2 cellular contexts compared by ENCODE assay signal in genomic region chr20:38111366-38112232, GRCh38.
TF ChIP-seq lines count a peak whose summit lies in the region.

No MANE protein-coding gene starts in this region.

TF ChIP-seq in HepG2, 621 proteins besides CTCF, POLR2A, EP300 and RAD21:
- TF ChIP-seq ARNT (IDR thresholded peaks at IDR 0.05) (0 out of 2 replicates have a peak, but pooled peaks have one; percentile 74), PHB2 (IDR thresholded peaks at IDR 0.05; ENCODE audit: partially characterized antibody) (peak; percentile 39), FOXK2 (IDR thresholded peaks at IDR 0.05) (peak; percentile 43; the same call in 1 of the 2 replicates), HNRNPK (IDR thresholded peaks at IDR 0.05; ENCODE audit: low read depth, low read length, poor library complexity, severe bottlenecking) (peak; percentile 83), ZSCAN29 (CRISPR knock-in tag; conservative IDR thresholded peaks at IDR 0.05) (no peak), ZNF724P (CRISPR knock-in tag; IDR thresholded peaks at IDR 0.05; ENCODE audit: borderline replicate concordance) (0 out of 2 replicates have a peak, but pooled peaks have one; percentile 19), NR2C2 (CRISPR knock-in tag; IDR thresholded peaks at IDR 0.05; ENCODE audit: borderline replicate concordance) (no peak), PCBP2 (optimal IDR thresholded peaks at IDR 0.05; ENCODE audit: low read depth, low read length, poor library complexity, severe bottlenecking) (peak; percentile 91)
- TF ChIP-seq, protein P1, sequence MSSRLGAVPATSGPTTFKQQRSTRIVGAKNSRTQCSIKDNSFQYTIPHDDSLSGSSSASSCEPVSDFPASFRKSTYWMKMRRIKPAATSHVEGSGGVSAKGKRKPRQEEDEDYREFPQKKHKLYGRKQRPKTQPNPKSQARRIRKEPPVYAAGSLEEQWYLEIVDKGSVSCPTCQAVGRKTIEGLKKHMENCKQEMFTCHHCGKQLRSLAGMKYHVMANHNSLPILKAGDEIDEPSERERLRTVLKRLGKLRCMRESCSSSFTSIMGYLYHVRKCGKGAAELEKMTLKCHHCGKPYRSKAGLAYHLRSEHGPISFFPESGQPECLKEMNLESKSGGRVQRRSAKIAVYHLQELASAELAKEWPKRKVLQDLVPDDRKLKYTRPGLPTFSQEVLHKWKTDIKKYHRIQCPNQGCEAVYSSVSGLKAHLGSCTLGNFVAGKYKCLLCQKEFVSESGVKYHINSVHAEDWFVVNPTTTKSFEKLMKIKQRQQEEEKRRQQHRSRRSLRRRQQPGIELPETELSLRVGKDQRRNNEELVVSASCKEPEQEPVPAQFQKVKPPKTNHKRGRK (CRISPR knock-in tag; IDR thresholded peaks at IDR 0.05), result 0 out of 2 replicates have a peak, but pooled peaks have one; percentile 87

TF ChIP-seq in GM12878, 131 proteins besides CTCF, POLR2A, EP300 and RAD21:
- TF ChIP-seq NR2C1 (IDR thresholded peaks at IDR 0.05), result no peak
- no peak for TF ChIP-seq FOS (IDR thresholded peaks at IDR 0.05; ENCODE audit: borderline replicate concordance, extremely low read depth, insufficient read length)
- no peak for TF ChIP-seq SMAD5 (IDR thresholded peaks at IDR 0.05; ENCODE audit: low read depth)
- TF ChIP-seq, protein P2, sequence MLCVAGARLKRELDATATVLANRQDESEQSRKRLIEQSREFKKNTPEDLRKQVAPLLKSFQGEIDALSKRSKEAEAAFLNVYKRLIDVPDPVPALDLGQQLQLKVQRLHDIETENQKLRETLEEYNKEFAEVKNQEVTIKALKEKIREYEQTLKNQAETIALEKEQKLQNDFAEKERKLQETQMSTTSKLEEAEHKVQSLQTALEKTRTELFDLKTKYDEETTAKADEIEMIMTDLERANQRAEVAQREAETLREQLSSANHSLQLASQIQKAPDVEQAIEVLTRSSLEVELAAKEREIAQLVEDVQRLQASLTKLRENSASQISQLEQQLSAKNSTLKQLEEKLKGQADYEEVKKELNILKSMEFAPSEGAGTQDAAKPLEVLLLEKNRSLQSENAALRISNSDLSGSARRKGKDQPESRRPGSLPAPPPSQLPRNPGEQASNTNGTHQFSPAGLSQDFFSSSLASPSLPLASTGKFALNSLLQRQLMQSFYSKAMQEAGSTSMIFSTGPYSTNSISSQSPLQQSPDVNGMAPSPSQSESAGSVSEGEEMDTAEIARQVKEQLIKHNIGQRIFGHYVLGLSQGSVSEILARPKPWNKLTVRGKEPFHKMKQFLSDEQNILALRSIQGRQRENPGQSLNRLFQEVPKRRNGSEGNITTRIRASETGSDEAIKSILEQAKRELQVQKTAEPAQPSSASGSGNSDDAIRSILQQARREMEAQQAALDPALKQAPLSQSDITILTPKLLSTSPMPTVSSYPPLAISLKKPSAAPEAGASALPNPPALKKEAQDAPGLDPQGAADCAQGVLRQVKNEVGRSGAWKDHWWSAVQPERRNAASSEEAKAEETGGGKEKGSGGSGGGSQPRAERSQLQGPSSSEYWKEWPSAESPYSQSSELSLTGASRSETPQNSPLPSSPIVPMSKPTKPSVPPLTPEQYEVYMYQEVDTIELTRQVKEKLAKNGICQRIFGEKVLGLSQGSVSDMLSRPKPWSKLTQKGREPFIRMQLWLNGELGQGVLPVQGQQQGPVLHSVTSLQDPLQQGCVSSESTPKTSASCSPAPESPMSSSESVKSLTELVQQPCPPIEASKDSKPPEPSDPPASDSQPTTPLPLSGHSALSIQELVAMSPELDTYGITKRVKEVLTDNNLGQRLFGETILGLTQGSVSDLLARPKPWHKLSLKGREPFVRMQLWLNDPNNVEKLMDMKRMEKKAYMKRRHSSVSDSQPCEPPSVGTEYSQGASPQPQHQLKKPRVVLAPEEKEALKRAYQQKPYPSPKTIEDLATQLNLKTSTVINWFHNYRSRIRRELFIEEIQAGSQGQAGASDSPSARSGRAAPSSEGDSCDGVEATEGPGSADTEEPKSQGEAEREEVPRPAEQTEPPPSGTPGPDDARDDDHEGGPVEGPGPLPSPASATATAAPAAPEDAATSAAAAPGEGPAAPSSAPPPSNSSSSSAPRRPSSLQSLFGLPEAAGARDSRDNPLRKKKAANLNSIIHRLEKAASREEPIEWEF (IDR thresholded peaks at IDR 0.05; ENCODE audit: insufficient replicate concordance, low read depth, low read length), result no peak
- peak; percentile 53; the same call in 1 of the 2 replicates for TF ChIP-seq HDGF (IDR thresholded peaks at IDR 0.05)
- TF ChIP-seq ZBTB40 (IDR thresholded peaks at IDR 0.05; ENCODE audit: borderline replicate concordance), result no peak
- TF ChIP-seq RB1 (IDR thresholded peaks at IDR 0.05; ENCODE audit: borderline replicate concordance), result no peak
- TF ChIP-seq, protein P3, sequence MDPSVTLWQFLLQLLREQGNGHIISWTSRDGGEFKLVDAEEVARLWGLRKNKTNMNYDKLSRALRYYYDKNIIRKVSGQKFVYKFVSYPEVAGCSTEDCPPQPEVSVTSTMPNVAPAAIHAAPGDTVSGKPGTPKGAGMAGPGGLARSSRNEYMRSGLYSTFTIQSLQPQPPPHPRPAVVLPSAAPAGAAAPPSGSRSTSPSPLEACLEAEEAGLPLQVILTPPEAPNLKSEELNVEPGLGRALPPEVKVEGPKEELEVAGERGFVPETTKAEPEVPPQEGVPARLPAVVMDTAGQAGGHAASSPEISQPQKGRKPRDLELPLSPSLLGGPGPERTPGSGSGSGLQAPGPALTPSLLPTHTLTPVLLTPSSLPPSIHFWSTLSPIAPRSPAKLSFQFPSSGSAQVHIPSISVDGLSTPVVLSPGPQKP (IDR thresholded peaks at IDR 0.05; ENCODE audit: low read depth, low read length), result no peak
